In the genomic region with DNA sequence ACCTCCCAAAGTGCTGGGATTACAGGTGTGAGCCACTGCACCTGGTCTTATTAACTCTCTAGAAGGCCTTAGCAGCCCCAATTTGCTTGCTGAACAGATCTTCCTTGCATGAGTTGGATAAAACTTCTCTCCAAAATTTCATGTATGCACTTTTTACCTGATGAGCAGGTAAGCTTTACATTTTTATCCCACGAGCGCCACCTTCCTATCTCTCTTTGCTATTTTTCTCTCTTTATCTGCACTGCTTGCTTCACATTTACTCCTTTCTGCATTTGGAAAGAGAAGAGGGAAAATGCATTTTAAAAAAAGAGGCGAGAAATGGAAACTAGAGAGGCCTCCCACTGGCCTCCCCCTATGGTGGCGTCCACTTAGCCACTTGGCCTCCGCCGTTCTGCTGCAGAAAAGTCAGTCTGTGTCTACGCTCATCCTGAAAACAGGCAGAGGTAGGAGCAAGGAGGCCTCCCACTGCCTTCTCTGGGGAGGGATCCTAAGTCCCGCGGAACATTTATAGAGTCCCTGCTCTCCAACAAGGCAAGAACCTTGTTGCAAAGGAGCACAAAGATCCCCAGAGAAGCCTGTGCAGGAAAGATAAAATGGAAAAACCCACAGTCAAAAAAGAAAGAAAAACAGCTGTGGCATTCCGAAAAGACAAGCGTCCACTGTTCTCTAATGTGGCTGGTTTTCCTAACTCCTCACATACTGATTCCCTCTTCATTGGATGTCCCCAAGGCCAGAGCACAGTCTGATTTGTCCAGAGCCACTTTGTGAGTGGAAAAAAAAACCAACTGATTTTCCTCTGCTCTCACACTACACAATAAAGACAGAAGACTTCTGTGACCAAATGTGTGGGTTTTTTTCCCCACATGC, we compare ENCODE assay signal across 1 cellular context.
TF ChIP-seq lines count a peak whose summit lies in the region.

No MANE protein-coding gene starts in this region.

TF ChIP-seq in H1, 55 proteins besides CTCF, POLR2A, EP300 and RAD21:
- TF ChIP-seq SIX5 (IDR thresholded peaks at IDR 0.05; ENCODE audit: low read depth, low read length) (no peak), TAF7 (optimal IDR thresholded peaks at IDR 0.05; ENCODE audit: borderline replicate concordance, low read depth, low read length) (no peak), HDAC2 (IDR thresholded peaks at IDR 0.05; ENCODE audit: borderline replicate concordance in 1 of 2, low read depth in 2 of 2, low read length in 2 of 2) (no peak), GABPA (IDR thresholded peaks at IDR 0.05; ENCODE audit: borderline replicate concordance, insufficient read depth, low read length) (no peak), TEAD4 (IDR thresholded peaks at IDR 0.05; ENCODE audit: low read depth, low read length) (no peak), MAFK (IDR thresholded peaks at IDR 0.05; ENCODE audit: low read depth, low read length) (no peak), KDM1A (IDR thresholded peaks at IDR 0.05; ENCODE audit: borderline replicate concordance, low read length) (no peak)
